In genomic region chr13:113621498-113621897, GRCh38 we compare ENCODE assay signal across 9 cellular contexts. TPM values are rescaled to one million over a fixed set of nuclear protein-coding genes. Genes with fewer than 3 reads are reported as not detected.
DNase-seq lines count a peak whose midpoint lies in the region; ATAC-seq and TF ChIP-seq lines count a peak whose summit lies in the region.
"Not testable (repeated sequence)": the region's sequence is repeated elsewhere in the genome, so short reads cannot be mapped to it uniquely, and the experiment has no call there.
"Had no signal": no experiment of that assay in that cellular context is flagged by ENCODE, and none has a peak within 500 bp of the region (broad histone marks: within the 10 kb centered on the region; RNA-seq: fewer than 3 reads in every experiment).

No MANE protein-coding gene starts in this region.

- H3K4me1 ChIP-seq in DND-41 (ENCODE audit: insufficient read depth, low read length); SJCRH30; body of pancreas; fibroblast of lung (ENCODE audit: control insufficient read depth, extremely low read depth, insufficient read depth, low read length); psoas muscle: not testable (repeated sequence)

- peaks cover 97% of the 10 kb centered on the region for H4K20me1 ChIP-seq in DND-41 (ENCODE audit: insufficient read depth, low read length)
- H4K20me1 ChIP-seq in fibroblast of lung (ENCODE audit: control insufficient read depth, extremely low read depth, insufficient read depth, low read length) = not testable (repeated sequence)

- not testable (repeated sequence) for H3K9ac ChIP-seq in DND-41 (ENCODE audit: low read depth, low read length); fibroblast of lung (ENCODE audit: insufficient read depth, low read length)

- H3K27ac ChIP-seq in 22Rv1; DND-41 (ENCODE audit: low read length); SJCRH30; body of pancreas; fibroblast of lung (ENCODE audit: insufficient read depth, low read length); psoas muscle: not testable (repeated sequence)

- intact Hi-C loops in body of pancreas (cut with DNase I); psoas muscle (cut with DNase I): not testable (repeated sequence)

- ATAC-seq in DND-41 (ENCODE audit: insufficient read depth, low read depth); body of pancreas; psoas muscle: not testable (repeated sequence)

- not testable (repeated sequence) for H3K27me3 ChIP-seq in DND-41 (ENCODE audit: insufficient read depth, low read length, poor library complexity); SJCRH30; body of pancreas; fibroblast of lung (ENCODE audit: control insufficient read depth, insufficient read depth, low read length); kidney epithelial cell (ENCODE audit: control insufficient read depth, insufficient read depth, low read length); psoas muscle (ENCODE audit: insufficient read depth in 3 of 3, low read length in 2 of 3)

- TF ChIP-seq EP300 in Ishikawa (IDR thresholded peaks at IDR 0.05; ENCODE audit: borderline replicate concordance) = not testable (repeated sequence)

- peaks cover 91% of the 10 kb centered on the region for H3K79me2 ChIP-seq in DND-41 (ENCODE audit: insufficient read depth, low read length)
- H3K79me2 ChIP-seq in fibroblast of lung (ENCODE audit: control insufficient read depth, insufficient read depth, low read length) = peaks cover 24% of the 10 kb centered on the region

- DNase-seq in DND-41; kidney epithelial cell (ENCODE audit: low read depth): not testable (repeated sequence)
- DNase-seq in SJCRH30 (peak; percentile 24 to 26), body of pancreas (peak in 1 of 4 donors; percentile 19), fibroblast of lung (ENCODE audit: low read depth in 2 of 2) (peak; percentile 3 to 32), psoas muscle (peak in 1 of 2 donors; percentile 44)

- WGBS in body of pancreas, 2 donors = 73 to 94% methylated on average over 10 to 13 of the region's 13 CpGs
- 78 to 84% (median 79%) methylated on average over 13 of the region's 13 CpGs for WGBS in psoas muscle, 3 donors

- H3K9me3 ChIP-seq in DND-41 (ENCODE audit: insufficient read depth, low read length, severe bottlenecking); SJCRH30 (replicated peaks); body of pancreas; fibroblast of lung (ENCODE audit: control insufficient read depth, insufficient read depth, low read depth, low read length); psoas muscle: not testable (repeated sequence)

- H3K4me2 ChIP-seq in DND-41 (ENCODE audit: insufficient read depth, low read length); fibroblast of lung (ENCODE audit: extremely low read depth, insufficient read depth, low read length): not testable (repeated sequence)

- TF ChIP-seq POLR2A in body of pancreas (IDR thresholded peaks at IDR 0.05) = not testable (repeated sequence)

- not testable (repeated sequence) for H2AFZ ChIP-seq in DND-41 (ENCODE audit: low read depth, low read length); fibroblast of lung (ENCODE audit: low read length)

- TF ChIP-seq RAD21 in Ishikawa (IDR thresholded peaks at IDR 0.05; ENCODE audit: low read depth) = 0 out of 2 replicates have a peak, but pooled peaks have one; percentile 14

- H3K4me3 ChIP-seq in DND-41 (ENCODE audit: low read depth in 1 of 2, low read length in 2 of 2); SJCRH30; body of pancreas; fibroblast of lung (replicated peaks in 1 of 4; ENCODE audit: control extremely low read depth in 1 of 4, insufficient read depth in 1 of 4, low read depth in 3 of 4, low read length in 4 of 4); kidney epithelial cell (ENCODE audit: low read depth, low read length); psoas muscle: not testable (repeated sequence)

- TF ChIP-seq CTCF in 22Rv1 (IDR thresholded peaks at IDR 0.05) = peak; percentile 73
- TF ChIP-seq CTCF in DND-41 (IDR thresholded peaks at IDR 0.05; ENCODE audit: borderline replicate concordance, extremely low read depth, low read length, poor library complexity, severe bottlenecking) = peak; percentile 33
- TF ChIP-seq CTCF in body of pancreas (IDR thresholded peaks at IDR 0.05) = peak in 4 of 7 experiments; percentile 14 to 29 (median 20)
- TF ChIP-seq CTCF in fibroblast of lung (conservative IDR thresholded peaks at IDR 0.05 in 1 of 2, IDR thresholded peaks at IDR 0.05 in 1 of 2; ENCODE audit: low read depth in 1 of 2, low read length in 2 of 2) = peak; percentile 34 to 46
- TF ChIP-seq CTCF in kidney epithelial cell (IDR thresholded peaks at IDR 0.05; ENCODE audit: insufficient read depth, low read length, poor library complexity, severe bottlenecking) = peak; percentile 8
- TF ChIP-seq CTCF in psoas muscle (IDR thresholded peaks at IDR 0.05) = peak; percentile 30

- H3K36me3 ChIP-seq in DND-41 (ENCODE audit: insufficient read depth, low read length) = peaks cover 73% of the 10 kb centered on the region
- H3K36me3 ChIP-seq in SJCRH30 = peaks cover 34% of the 10 kb centered on the region
- H3K36me3 ChIP-seq in body of pancreas (replicated peaks in 1 of 2; ENCODE audit: insufficient read depth in 1 of 2, low read depth in 2 of 2); fibroblast of lung (ENCODE audit: control insufficient read depth, insufficient read depth, low read length); kidney epithelial cell (ENCODE audit: control insufficient read depth, insufficient read depth, low read length); psoas muscle (ENCODE audit: insufficient read depth in 1 of 2, low read depth in 1 of 2): not testable (repeated sequence)

RNA-seq across cellular contexts. Expression of gene ATP4B, which starts 36.5 kb away (rescaled TPM):
- total RNA-seq in SJCRH30 (2014; rRNA removed; shearing (Covaris generic)) = not detected in 2 replicates
- total RNA-seq in body of pancreas (not detected), fibroblast of lung (not detected in 2 replicates), kidney epithelial cell (not detected in 2 replicates), psoas muscle (not detected)
- polyA plus RNA-seq in fibroblast of lung (not detected in 2 replicates), psoas muscle (under 1 TPM in 1 of 3 donors, not detected in 2; 0.04 TPM)
- polyA plus RNA-seq in fibroblast of lung (2012) = not detected in 2 replicates
- polyA minus RNA-seq in fibroblast of lung (ENCODE audit: low replicate concordance) = not detected in 2 replicates
- total RNA-seq: activated T-cell treated with anti-CD3 and anti-CD28 coated beads, Interleukin-2, amount 50 U/mL, for 72 hours had no signal

RNA-seq across cellular contexts. Expression of gene TFDP1, which starts 36.9 kb away (rescaled TPM):
- 113 and 127 TPM in 2 replicates for total RNA-seq in SJCRH30 (2014; rRNA removed; shearing (Covaris generic))
- total RNA-seq in body of pancreas (10 to 100 TPM; 16.5 to 22.8 TPM), fibroblast of lung (34.9 and 44.8 TPM in 2 replicates), kidney epithelial cell (47.7 and 54.4 TPM in 2 replicates), psoas muscle (10 to 100 TPM; 27.3 to 37.2 (median 31.6) TPM)
- polyA plus RNA-seq in fibroblast of lung (115 and 163 TPM in 2 replicates), psoas muscle (10 to 100 TPM; 18.8 to 40.2 (median 31.4) TPM)
- polyA plus RNA-seq in fibroblast of lung (2012) = 87.2 and 133 TPM in 2 replicates
- polyA minus RNA-seq in fibroblast of lung (ENCODE audit: low replicate concordance) = 48.1 and 126 TPM in 2 replicates

RNA-seq across cellular contexts. Expression of gene GRK1, which starts 45.5 kb away (rescaled TPM):
- not detected in 2 replicates for total RNA-seq in SJCRH30 (2014; rRNA removed; shearing (Covaris generic))
- not detected for total RNA-seq in body of pancreas
- 0.17 TPM in 1 of 2 replicates, not detected in the other for total RNA-seq in fibroblast of lung
- polyA plus RNA-seq in fibroblast of lung = not detected in 2 replicates
- not detected in 2 replicates for polyA plus RNA-seq in fibroblast of lung (2012)
- polyA minus RNA-seq in fibroblast of lung (ENCODE audit: low replicate concordance) = not detected in 2 replicates
- not detected in 2 replicates for total RNA-seq in kidney epithelial cell
- under 1 TPM in 1 of 4 donors, not detected in 3; 0.10 TPM for total RNA-seq in psoas muscle
- not detected for polyA plus RNA-seq in psoas muscle

Comparison
In these comparisons a context has a peak if more than half of its experiments do, and no peak if none do; other contexts are left out.
1. CTCF ChIP-seq: peak in every context shown above with its lines; median percentile 73 in 22Rv1; 40 in fibroblast of lung; 33 in DND-41; 30 in psoas muscle; 20 in body of pancreas; 8 in kidney epithelial cell.